ENCODE assay signal across 27 cellular contexts in the genomic region with DNA sequence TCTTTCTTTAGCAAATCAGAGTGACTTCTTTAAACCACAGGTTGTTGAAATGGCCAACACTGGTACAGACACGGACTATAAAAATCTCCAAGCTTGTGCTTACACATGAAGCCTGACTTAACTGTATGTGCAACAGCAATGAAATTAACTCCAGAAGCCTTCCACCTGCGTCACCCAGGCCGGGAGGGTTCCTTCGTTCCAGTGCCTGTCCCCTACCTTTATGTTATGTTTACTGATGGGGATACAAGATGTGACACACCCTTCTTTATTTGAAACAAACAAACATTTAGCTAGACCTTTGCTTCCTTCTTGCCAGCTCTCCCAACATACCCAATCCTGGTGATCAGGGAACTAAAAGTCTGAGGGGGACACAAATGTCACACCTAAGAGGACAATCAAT.
"Had no signal": no experiment of that assay in that cellular context is flagged by ENCODE, and none has a peak within 500 bp of the region (broad histone marks: within the 10 kb centered on the region; RNA-seq: fewer than 3 reads in every experiment).

No MANE protein-coding gene starts in this region.

- H3K4me3 Mint-ChIP-seq: activated CD8-positive, alpha-beta T cell treated with anti-CD3 and anti-CD28 coated beads, Interleukin-2, amount 10 ng/mL, durations not matched to agents 7 days and 5 days; activated naive CD4-positive, alpha-beta T cell treated with anti-CD3 and anti-CD28 coated beads for 36 hours; activated naive CD8-positive, alpha-beta T cell; brain; WTC11 had no signal

- H3K27ac Mint-ChIP-seq: activated CD8-positive, alpha-beta T cell treated with anti-CD3 and anti-CD28 coated beads, Interleukin-2, amount 10 ng/mL, durations not matched to agents 7 days and 5 days; activated naive CD4-positive, alpha-beta T cell treated with anti-CD3 and anti-CD28 coated beads for 36 hours; activated naive CD8-positive, alpha-beta T cell; brain; WTC11 had no signal

- H3K27me3 Mint-ChIP-seq: activated naive CD8-positive, alpha-beta T cell; brain had no signal

- H3K9me3 Mint-ChIP-seq: activated naive CD4-positive, alpha-beta T cell treated with anti-CD3 and anti-CD28 coated beads for 36 hours; brain had no signal

- H3K27me3 ChIP-seq: SJCRH30 had no signal

- ATAC-seq: activated CD8-positive, alpha-beta T cell treated with anti-CD3 and anti-CD28 coated beads, Interleukin-2, amount 10 ng/mL, durations not matched to agents 7 days and 5 days; Panc1; WTC11 had no signal

- H3K4me3 ChIP-seq: SJCRH30 had no signal

- H3K9me3 ChIP-seq: SJCRH30, SK-N-SH had no signal

- H3K4me1 ChIP-seq: SJCRH30 had no signal

- DNase-seq: activated CD4-positive, alpha-beta T cell treated with anti-CD3 and anti-CD28 coated beads for 48 hours; activated CD4-positive, alpha-beta T cell treated with anti-CD3 and anti-CD28 coated beads, Interleukin-2, amount 50 U/mL, for 4 hours; activated CD4-positive, CD25-positive, alpha-beta regulatory T cell treated with anti-CD3 and anti-CD28 coated beads, Interleukin-2, amount 50 U/mL, for 72 hours; activated CD8-positive, alpha-beta memory T cell treated with anti-CD3 and anti-CD28 coated beads, Interleukin-2, amount 50 U/mL, for 48 hours; activated CD8-positive, alpha-beta T cell treated with anti-CD3 and anti-CD28 coated beads, Interleukin-2, amount 10 ng/mL, durations not matched to agents 7 days and 5 days; activated gamma-delta T cell; activated naive CD4-positive, alpha-beta T cell treated with anti-CD3 and anti-CD28 coated beads for 36 hours; activated T-cell treated with anti-CD3 and anti-CD28 coated beads, Interleukin-2, amount 50 U/mL, for 1 hour; amygdala; KG1; NCI-H1092; NCI-H1417; NCI-H1930; NCI-H2171; NCI-H226; NCI-H510A; NCI-H526 treated with DMSO at 0.1 percent for 48 hours; NCI-H82; Right ventricle myocardium superior; RPMI8226; SJCRH30; SK-N-SH; SW 1271 had no signal

- H3K4me1 Mint-ChIP-seq: brain, WTC11 had no signal

- H3K27ac ChIP-seq: SJCRH30 had no signal
